In the genomic region with DNA sequence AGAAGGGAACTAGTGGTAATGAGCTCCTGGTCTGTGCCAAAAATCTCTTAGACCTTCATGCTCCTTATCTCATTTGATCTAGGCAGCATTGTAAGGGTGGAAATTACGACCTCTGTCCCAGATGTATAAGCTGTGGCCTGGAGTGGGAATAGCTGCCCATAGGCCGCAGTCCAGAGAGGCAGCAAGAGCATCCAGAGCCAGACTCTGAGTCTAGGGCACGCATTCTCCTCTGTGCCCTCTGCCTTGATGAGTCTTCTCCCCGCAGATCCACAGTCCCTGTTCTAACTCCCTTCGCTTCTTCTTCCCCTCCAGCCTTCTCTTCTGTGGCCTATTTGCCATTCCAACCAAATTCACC, we compare ENCODE assay signal across 17 cellular contexts.
A peak's percentile ranks its signal among the peaks of the same experiment; 100 is the strongest.
DNase-seq lines count a peak whose midpoint lies in the region; TF ChIP-seq lines count a peak whose summit lies in the region.
"Had no signal": no experiment of that assay in that cellular context is flagged by ENCODE, and none has a peak within 500 bp of the region (broad histone marks: within the 10 kb centered on the region; RNA-seq: fewer than 3 reads in every experiment).

No MANE protein-coding gene starts in this region.

- intact Hi-C loops in spleen (cut with DNase I; ENCODE audit: low total_unique reads), result no loop called here

- H3K27ac Mint-ChIP-seq in neural crest cell (ENCODE audit: unreplicated experiment), result peak overlapping the region; percentile 45
- H3K27ac Mint-ChIP-seq: GM23338, H9 had no signal

- H3K4me3 Mint-ChIP-seq in neural crest cell, result no peak overlapping the region
- H3K4me3 Mint-ChIP-seq: GM23338, H9 had no signal

- H3K9me2 ChIP-seq in hepatocyte (replicated peaks; ENCODE audit: insufficient read depth), result no peaks in the 10 kb centered on the region

- peak; percentile 99 for DNase-seq in BE2C
- no peak for DNase-seq in hepatocyte (ENCODE audit: low spot score)
- no peak for DNase-seq in neural crest cell (ENCODE audit: low read depth, low spot score)
- peak; percentile 28 for DNase-seq in spleen
- DNase-seq in globus pallidus (ENCODE audit: low spot score), result no peak
- DNase-seq in AG08395 (ENCODE audit: low spot score), result no peak
- no peak for DNase-seq in NCI-H2196 (lab: John Stamatoyannopoulos, UW; ENCODE audit: unreplicated experiment)
- DNase-seq: AML-193; C1 segment of cervical spinal cord; Calu3; CD4-positive, alpha-beta memory T cell; COR-L47; DMS153; DND-41; H9 had no signal

- H2AFZ ChIP-seq in hepatocyte, result no peak overlapping the region
- H2AFZ ChIP-seq: GM23338 had no signal

- H3K36me3 ChIP-seq in BE2C (no peaks in the 10 kb centered on the region), hepatocyte (replicated peaks; ENCODE audit: insufficient read depth, low read depth) (no peaks in the 10 kb centered on the region), spleen (no peaks in the 10 kb centered on the region)

- H3K27me3 Mint-ChIP-seq in neural crest cell (ENCODE audit: low read depth), result peaks cover 3% of the 10 kb centered on the region
- H3K27me3 Mint-ChIP-seq: CD4-positive, alpha-beta memory T cell had no signal

- H3K4me1 ChIP-seq in BE2C (peaks cover 4% of the 10 kb centered on the region), hepatocyte (ENCODE audit: insufficient read depth) (no peaks in the 10 kb centered on the region), spleen (no peaks in the 10 kb centered on the region)

- H3K27ac ChIP-seq in hepatocyte (peak overlapping the region; percentile 43), spleen (no peak overlapping the region)
- H3K27ac ChIP-seq: 22Rv1 had no signal

- peaks cover 4% of the 10 kb centered on the region; the same call in 1 of the 2 replicates for H3K9me3 ChIP-seq in BE2C
- H3K9me3 ChIP-seq in hepatocyte (ENCODE audit: low read depth), result no peaks in the 10 kb centered on the region
- H3K9me3 ChIP-seq in spleen, result no peaks in the 10 kb centered on the region

- H3K27me3 ChIP-seq in BE2C (no peaks in the 10 kb centered on the region), hepatocyte (no peaks in the 10 kb centered on the region), spleen (replicated peaks in 1 of 7) (peaks cover 0 to 8% (median 0%) of the 10 kb centered on the region in 7 donors)

- TF ChIP-seq POLR2A in spleen (IDR thresholded peaks at IDR 0.05), result no peak

- peaks cover 71% of the 10 kb centered on the region for H3K4me1 Mint-ChIP-seq in neural crest cell
- H3K4me1 Mint-ChIP-seq: CD4-positive, alpha-beta memory T cell had no signal

- H3K4me2 ChIP-seq in hepatocyte, result no peak overlapping the region
- H3K4me2 ChIP-seq: GM23338 had no signal

- TF ChIP-seq CTCF in BE2C (IDR thresholded peaks at IDR 0.05; ENCODE audit: low read depth, low read length) (no peak), hepatocyte (IDR thresholded peaks at IDR 0.05; ENCODE audit: poor library complexity) (no peak), neural crest cell (conservative IDR thresholded peaks at IDR 0.05) (no peak), spleen (IDR thresholded peaks at IDR 0.05 in 8 of 11, conservative IDR thresholded peaks at IDR 0.05 in 3 of 11) (no peak)

- no peaks in the 10 kb centered on the region for H3K36me3 Mint-ChIP-seq in neural crest cell (ENCODE audit: low read depth)
- H3K36me3 Mint-ChIP-seq: CD4-positive, alpha-beta memory T cell had no signal

- no peaks in the 10 kb centered on the region for H4K20me1 ChIP-seq in hepatocyte (ENCODE audit: insufficient read depth, poor library complexity, severe bottlenecking)

- WGBS in hepatocyte (ENCODE audit: low lambda C conversion rate, missing lambda C conversion rate), result 96% methylated on average over 5 of the region's 5 CpGs
- WGBS in spleen, 5 donors, result 86 to 90% (median 87%) methylated on average over 5 of the region's 5 CpGs

- H3K79me2 ChIP-seq in hepatocyte, result no peaks in the 10 kb centered on the region

- H3K4me3 ChIP-seq in BE2C (ENCODE audit: low read depth, low read length), result no peak overlapping the region
- H3K4me3 ChIP-seq in hepatocyte, result no peak overlapping the region
- H3K4me3 ChIP-seq in spleen, result no peak overlapping the region
- H3K4me3 ChIP-seq: GM23338 had no signal

- H3K9me3 Mint-ChIP-seq in neural crest cell, result no peaks in the 10 kb centered on the region
- H3K9me3 Mint-ChIP-seq: GM23338, H9 had no signal

Comparison
In these comparisons a context has a peak if more than half of its experiments do, and no peak if none do; other contexts are left out.
1. DNase-seq: peak in BE2C (single experiment) and spleen (single experiment); none in hepatocyte (single experiment), neural crest cell (single experiment), globus pallidus (single experiment), AG08395 (single experiment) and NCI-H2196 (single experiment).